In the genomic region with DNA sequence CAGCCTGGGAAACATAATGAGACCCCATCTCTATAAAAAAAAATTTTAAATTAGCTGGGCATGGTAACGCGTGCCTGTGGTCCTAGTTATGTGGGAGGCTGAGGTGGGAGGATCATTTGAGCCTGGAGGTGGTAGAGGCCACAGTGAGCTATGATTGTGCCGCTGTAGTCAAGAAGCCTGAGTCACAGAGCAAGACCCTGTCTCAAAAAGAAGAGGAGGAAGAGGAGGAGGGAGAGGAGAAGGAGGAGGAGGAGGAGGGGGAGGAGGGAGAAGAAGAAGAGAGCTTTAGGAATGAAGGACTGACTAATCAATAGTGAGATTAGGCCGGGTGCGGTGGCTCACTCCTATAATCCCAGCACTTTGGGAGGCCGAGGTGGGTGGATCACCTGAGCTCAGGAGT, we compare ENCODE assay signal across 23 cellular contexts.
"Had no signal": no experiment of that assay in that cellular context is flagged by ENCODE, and none has a peak within 500 bp of the region (broad histone marks: within the 10 kb centered on the region; RNA-seq: fewer than 3 reads in every experiment).

No MANE protein-coding gene starts in this region.

- H3K27ac ChIP-seq: KMS-11, SJSA1, SK-N-MC had no signal

- H3K4me2 ChIP-seq: KMS-11 had no signal

- H3K9me3 ChIP-seq: SJSA1 had no signal

- FAIRE-seq: HepG2, RCC 7860 had no signal

- H3K4me1 ChIP-seq: SJSA1 had no signal

- H3K9ac ChIP-seq: KMS-11 had no signal

- H3K4me3 ChIP-seq: SJSA1, SK-N-MC had no signal

- H3K36me3 ChIP-seq: SJSA1 had no signal

- DNase-seq: IMR-90, Kasumi-1, MV-4-11, NCI-H1048, NCI-H1105 treated with DMSO at 0.1 percent for 48 hours, NCI-H1417 treated with DMSO at 0.1 percent for 48 hours, NCI-H146, NCI-H1694 treated with DMSO at 0.1 percent for 48 hours, NCI-H1930, NCI-H2081, NCI-H2107, NCI-H2227 treated with DMSO at 0.1 percent for 48 hours, NCI-H524, NCI-H526 treated with DMSO at 0.1 percent for 48 hours, NCI-H748 treated with DMSO at 0.1 percent for 48 hours, Right ventricle myocardium superior, RPMI8226, SIG-M5 had no signal
